Comparison of ENCODE assay signal across 18 cellular contexts in genomic region chr22:41474878-41475451, GRCh38. TPM values are rescaled to one million over a fixed set of nuclear protein-coding genes. Genes with fewer than 3 reads are reported as not detected.
DNase-seq lines count a peak whose midpoint lies in the region; ATAC-seq and TF ChIP-seq lines count a peak whose summit lies in the region.
"Had no signal": no experiment of that assay in that cellular context is flagged by ENCODE, and none has a peak within 500 bp of the region (broad histone marks: within the 10 kb centered on the region; RNA-seq: fewer than 3 reads in every experiment).

No MANE protein-coding gene starts in this region.

- no peak overlapping the region for H2BK120ac ChIP-seq in neuronal stem cell (ENCODE audit: low read depth, low read length)
- H2BK120ac ChIP-seq in mesendoderm (ENCODE audit: low read depth, low read length), result no peak overlapping the region

- peak overlapping the region; percentile 32 for H3K14ac ChIP-seq in neuronal stem cell (ENCODE audit: low read length)

- H4K91ac ChIP-seq in neuronal stem cell (ENCODE audit: low read depth, low read length, poor library complexity), result no peak overlapping the region

- DNase-seq in left ventricle myocardium inferior (no peak), left cardiac atrium (no peak), hepatocyte (ENCODE audit: low spot score) (peak; percentile 32), neuronal stem cell (ENCODE audit: low spot score) (no peak), left lung (no peak), mesendoderm (no peak), Kasumi-1 (lab: John Stamatoyannopoulos, UW) (no peak), dermis blood vessel endothelial cell (no peak)
- DNase-seq: 8988T, C1 segment of cervical spinal cord, EL, NCI-H1417, NCI-H2029, NCI-H2171 treated with DMSO at 0.1 percent for 48 hours, NCI-H82, Peyer's patch, SIG-M5 had no signal

- intact Hi-C loops in left ventricle myocardium inferior (cut with micrococcal nuclease) (no loop called here), left cardiac atrium (cut with DNase I) (loop anchor here in 1 of 2 donors (5.0 kb wide), 1 partner anchor 42 kb away; no protein-coding TSS in a partner anchor), left lung (cut with DNase I) (no loop called here)

- H3K27me3 ChIP-seq in left ventricle myocardium inferior (ENCODE audit: low read depth), result no peaks in the 10 kb centered on the region
- no peaks in the 10 kb centered on the region for H3K27me3 ChIP-seq in hepatocyte
- H3K27me3 ChIP-seq in neuronal stem cell (ENCODE audit: control insufficient read depth in 3 of 3, insufficient read depth in 3 of 3, low read depth in 1 of 3, low read length in 3 of 3), result no peaks in the 10 kb centered on the region
- H3K27me3 ChIP-seq in left lung, result no peaks in the 10 kb centered on the region
- no peaks in the 10 kb centered on the region for H3K27me3 ChIP-seq in mesendoderm (ENCODE audit: insufficient read depth, low read length, poor library complexity)
- H3K27me3 ChIP-seq: Peyer's patch had no signal

- no peak overlapping the region for H3K56ac ChIP-seq in mesendoderm (ENCODE audit: low read length)

- H3K9ac ChIP-seq in neuronal stem cell (ENCODE audit: low read depth, low read length, poor library complexity) (no peak overlapping the region), mesendoderm (ENCODE audit: low read length) (no peak overlapping the region)

- H2BK5ac ChIP-seq in neuronal stem cell (ENCODE audit: low read length) (peak overlapping the region; percentile 31), mesendoderm (ENCODE audit: low read length) (no peak overlapping the region)

- H2AK5ac ChIP-seq in neuronal stem cell (ENCODE audit: low read depth, low read length) (no peak overlapping the region), mesendoderm (ENCODE audit: low read length) (no peak overlapping the region)

- peaks cover 23% of the 10 kb centered on the region for H3K36me3 ChIP-seq in left ventricle myocardium inferior
- no peaks in the 10 kb centered on the region for H3K36me3 ChIP-seq in hepatocyte (replicated peaks; ENCODE audit: insufficient read depth, low read depth)
- H3K36me3 ChIP-seq in neuronal stem cell (replicated peaks in 1 of 2; ENCODE audit: control insufficient read depth in 2 of 2, insufficient read depth in 2 of 2, low read length in 2 of 2), result peaks cover 0 to 12% of the 10 kb centered on the region in 2 donors
- H3K36me3 ChIP-seq in left lung, result peaks cover 0 to 16% of the 10 kb centered on the region in 2 donors
- H3K36me3 ChIP-seq in mesendoderm (ENCODE audit: control insufficient read depth, insufficient read depth, low read length), result no peaks in the 10 kb centered on the region

- no peak overlapping the region for H2BK12ac ChIP-seq in neuronal stem cell (ENCODE audit: low read length)

- ATAC-seq in left cardiac atrium (no peak), left lung (no peak)

- H3K27ac ChIP-seq in left ventricle myocardium inferior (replicated peaks) (peak overlapping the region; percentile 98), hepatocyte (peak overlapping the region; percentile 78), neuronal stem cell (replicated peaks; ENCODE audit: low read length) (no peak overlapping the region), left lung (no peak overlapping the region), mesendoderm (ENCODE audit: low read depth, low read length) (no peak overlapping the region)
- H3K27ac ChIP-seq: Peyer's patch had no signal

- H2AFZ ChIP-seq in hepatocyte (no peak overlapping the region), neuronal stem cell (ENCODE audit: low read length) (no peak overlapping the region)

- H3K4me1 ChIP-seq in left ventricle myocardium inferior, result peaks cover 98% of the 10 kb centered on the region
- H3K4me1 ChIP-seq in hepatocyte (ENCODE audit: insufficient read depth), result peaks cover 30% of the 10 kb centered on the region
- peaks cover 9 to 12% of the 10 kb centered on the region in 2 donors for H3K4me1 ChIP-seq in neuronal stem cell (ENCODE audit: control insufficient read depth in 2 of 2, insufficient read depth in 1 of 2, low read depth in 1 of 2, low read length in 2 of 2)
- peaks cover 11 to 39% of the 10 kb centered on the region in 2 donors for H3K4me1 ChIP-seq in left lung
- no peaks in the 10 kb centered on the region for H3K4me1 ChIP-seq in mesendoderm (ENCODE audit: control insufficient read depth, low read depth, low read length)

- H3K9me2 ChIP-seq in hepatocyte (replicated peaks; ENCODE audit: insufficient read depth), result no peaks in the 10 kb centered on the region

- H3K79me2 ChIP-seq in hepatocyte, result peaks cover 97% of the 10 kb centered on the region
- peaks cover 23% of the 10 kb centered on the region for H3K79me2 ChIP-seq in mesendoderm (ENCODE audit: control insufficient read depth, insufficient read depth, low read length)

- H3K4me2 ChIP-seq in hepatocyte, result peak overlapping the region; percentile 20
- H3K4me2 ChIP-seq in neuronal stem cell (ENCODE audit: insufficient read depth, low read length, poor library complexity, severe bottlenecking), result no peak overlapping the region
- H3K4me2 ChIP-seq in mesendoderm (ENCODE audit: low read length), result no peak overlapping the region

- H3K18ac ChIP-seq in neuronal stem cell (ENCODE audit: low read length) (no peak overlapping the region), mesendoderm (ENCODE audit: low read length) (no peak overlapping the region)

- H3K79me1 ChIP-seq in neuronal stem cell (ENCODE audit: low read depth, low read length) (peaks cover 8% of the 10 kb centered on the region), mesendoderm (ENCODE audit: low read length) (peaks cover 14% of the 10 kb centered on the region)

- H2BK15ac ChIP-seq in neuronal stem cell (ENCODE audit: low read length), result no peak overlapping the region
- H2BK15ac ChIP-seq in mesendoderm (replicated peaks; ENCODE audit: low read depth), result no peak overlapping the region

- TF ChIP-seq CTCF in left ventricle myocardium inferior (IDR thresholded peaks at IDR 0.05; ENCODE audit: borderline replicate concordance) (no peak), hepatocyte (IDR thresholded peaks at IDR 0.05; ENCODE audit: poor library complexity) (no peak), left lung (IDR thresholded peaks at IDR 0.05) (no peak)

- H3K4me3 ChIP-seq in left ventricle myocardium inferior (no peak overlapping the region), hepatocyte (no peak overlapping the region), neuronal stem cell (ENCODE audit: low read length in 2 of 2) (no peak overlapping the region), left lung (no peak overlapping the region), mesendoderm (ENCODE audit: low read length) (no peak overlapping the region)
- H3K4me3 ChIP-seq: HAP-1, Peyer's patch had no signal

- H3K4ac ChIP-seq in neuronal stem cell (ENCODE audit: low read length), result no peak overlapping the region
- no peak overlapping the region for H3K4ac ChIP-seq in mesendoderm (ENCODE audit: low read depth, low read length)

- H3K23ac ChIP-seq in neuronal stem cell (ENCODE audit: low read depth, low read length, poor library complexity) (no peak overlapping the region), mesendoderm (ENCODE audit: low read length) (no peak overlapping the region)

- WGBS in hepatocyte (ENCODE audit: low lambda C conversion rate, missing lambda C conversion rate), result 94% methylated on average over 6 of the region's 6 CpGs
- WGBS in neuronal stem cell (ENCODE audit: extremely low coverage in 2 of 2, insufficient read length in 2 of 2, insufficient replicate concordance in 1 of 2), 2 donors, result no CpG with 5 or more reads among the region's 6 CpGs
- no CpG with 5 or more reads among the region's 6 CpGs for WGBS in mesendoderm (ENCODE audit: extremely low coverage, insufficient coverage, low lambda C conversion rate)

- peaks cover 19% of the 10 kb centered on the region for H4K20me1 ChIP-seq in hepatocyte (ENCODE audit: insufficient read depth, poor library complexity, severe bottlenecking)

- no peak overlapping the region for H4K5ac ChIP-seq in mesendoderm (ENCODE audit: low read length)

- H3K9me3 ChIP-seq in left ventricle myocardium inferior (replicated peaks) (no peaks in the 10 kb centered on the region), hepatocyte (ENCODE audit: low read depth) (no peaks in the 10 kb centered on the region), neuronal stem cell (replicated peaks in 1 of 2; ENCODE audit: control insufficient read depth in 2 of 2, insufficient read depth in 1 of 2, low read depth in 1 of 2, low read length in 2 of 2) (no peaks in the 10 kb centered on the region), left lung (no peaks in the 10 kb centered on the region)
- H3K9me3 ChIP-seq: HAP-1, Peyer's patch had no signal

- H4K8ac ChIP-seq in neuronal stem cell (ENCODE audit: low read depth, low read length) (no peak overlapping the region), mesendoderm (ENCODE audit: low read depth, low read length) (no peak overlapping the region)

RNA-seq across cellular contexts. Expression of gene ACO2, which starts 6.0 kb away (rescaled TPM):
- total RNA-seq in left ventricle myocardium inferior (851 TPM), left cardiac atrium (100 to 1,000 TPM; 415 to 523 TPM), hepatocyte (111 and 129 TPM in 2 replicates), left lung (10 to 100 TPM; 85.3 to 91.8 TPM), dermis blood vessel endothelial cell (75.0 and 114 TPM in 2 replicates)
- 167 and 196 TPM in 2 replicates for polyA plus RNA-seq in hepatocyte
- polyA plus RNA-seq in neuronal stem cell (2013, experiment 1 of 2), result 41.4 TPM
- 40.9 TPM for polyA plus RNA-seq in neuronal stem cell (2013, experiment 2 of 2)
- 33.3 TPM for polyA plus RNA-seq in mesendoderm (2013, experiment 1 of 2)
- 33.1 TPM for polyA plus RNA-seq in mesendoderm (2013, experiment 2 of 2)

RNA-seq across cellular contexts. Expression of gene PHF5A, which starts 6.5 kb away (rescaled TPM):
- total RNA-seq in left ventricle myocardium inferior, result 23.9 TPM
- 10 to 100 TPM; 22.8 to 28.1 TPM for total RNA-seq in left cardiac atrium
- 55.2 and 59.9 TPM in 2 replicates for total RNA-seq in hepatocyte
- 16.8 and 21.9 TPM in 2 replicates for polyA plus RNA-seq in hepatocyte
- 63.9 TPM for polyA plus RNA-seq in neuronal stem cell (2013, experiment 1 of 2)
- polyA plus RNA-seq in neuronal stem cell (2013, experiment 2 of 2), result 61.6 TPM
- total RNA-seq in left lung, result 10 to 100 TPM; 30.3 to 35.5 TPM
- polyA plus RNA-seq in mesendoderm (2013, experiment 1 of 2), result 112 TPM
- polyA plus RNA-seq in mesendoderm (2013, experiment 2 of 2), result 109 TPM
- total RNA-seq in dermis blood vessel endothelial cell, result 63.8 and 76.2 TPM in 2 replicates

RNA-seq across cellular contexts. Expression of gene TOB2, which starts 28.4 kb away (rescaled TPM):
- total RNA-seq in left ventricle myocardium inferior (63.6 TPM), left cardiac atrium (10 to 100 TPM; 57.4 to 63.1 TPM), hepatocyte (33.2 and 37.8 TPM in 2 replicates), left lung (10 to 100 TPM; 38.9 to 47.8 TPM), dermis blood vessel endothelial cell (18.0 and 25.7 TPM in 2 replicates)
- polyA plus RNA-seq in hepatocyte, result 30.8 and 38.5 TPM in 2 replicates
- polyA plus RNA-seq in neuronal stem cell (2013, experiment 1 of 2), result 30.2 TPM
- 31.5 TPM for polyA plus RNA-seq in neuronal stem cell (2013, experiment 2 of 2)
- polyA plus RNA-seq in mesendoderm (2013, experiment 1 of 2), result 23.7 TPM
- polyA plus RNA-seq in mesendoderm (2013, experiment 2 of 2), result 25.4 TPM

Comparison
In these comparisons a context has a peak if more than half of its experiments do, and no peak if none do; other contexts are left out.
1. H3K27ac ChIP-seq: peak in left ventricle myocardium inferior (single experiment) and hepatocyte (single experiment); none in neuronal stem cell (single experiment), left lung (0 of 2) and mesendoderm (single experiment).